In genomic region chr12:50403001-50403440, GRCh38 we compare ENCODE assay signal across 10 cellular contexts. TPM values are rescaled to one million over a fixed set of nuclear protein-coding genes. Genes with fewer than 3 reads are reported as not detected.
DNase-seq lines count a peak whose midpoint lies in the region; ATAC-seq, FAIRE-seq and TF ChIP-seq lines count a peak whose summit lies in the region.
"Had no signal": no experiment of that assay in that cellular context is flagged by ENCODE, and none has a peak within 500 bp of the region (broad histone marks: within the 10 kb centered on the region; RNA-seq: fewer than 3 reads in every experiment).

No MANE protein-coding gene starts in this region.

- H4K91ac ChIP-seq in IMR-90 (ENCODE audit: insufficient read depth, low read depth, low read length), result no peak overlapping the region

- no peaks in the 10 kb centered on the region for H3K27me3 Mint-ChIP-seq in mesothelial cell of epicardium (ENCODE audit: low read depth)

- H4K5ac ChIP-seq in IMR-90 (ENCODE audit: low read depth, low read length), result no peak overlapping the region

- peaks cover 70% of the 10 kb centered on the region for H3K79me2 ChIP-seq in GM12878 (ENCODE audit: control insufficient read depth, insufficient read depth, low read length)

- no peak overlapping the region for H3K56ac ChIP-seq in IMR-90 (ENCODE audit: extremely low read depth, insufficient read depth, low read length)

- H3K14ac ChIP-seq in IMR-90 (replicated peaks; ENCODE audit: low read depth, low read length), result no peak overlapping the region

- intact Hi-C loops in IMR-90 (cut with micrococcal nuclease), result loop anchor here (5.0 kb wide), 1 partner anchor 181 kb away; no protein-coding TSS in a partner anchor
- intact Hi-C loops in GM12878 (cut with micrococcal nuclease; ENCODE audit: unreplicated experiment), result loop anchor here (10.0 kb wide), 1 partner anchor 328 kb away; no protein-coding TSS in a partner anchor

- peaks cover 3 to 39% of the 10 kb centered on the region in 2 experiments for H3K79me1 ChIP-seq in IMR-90 (ENCODE audit: low read depth in 1 of 2, low read length in 2 of 2)

- H3K9me1 ChIP-seq in IMR-90 (ENCODE audit: insufficient read depth, low read length), result peaks cover 7% of the 10 kb centered on the region; the same call in 1 of the 2 replicates

- no peaks in the 10 kb centered on the region for H3K9me3 Mint-ChIP-seq in mesothelial cell of epicardium

- H3K4me3 Mint-ChIP-seq in mesothelial cell of epicardium, result peak overlapping the region; percentile 98

- no peak for FAIRE-seq in GM12878 (lab: Jason Lieb, UNC)

- no peak overlapping the region for H2BK15ac ChIP-seq in IMR-90 (ENCODE audit: low read depth, low read length)

- 0 out of 2 replicates have a peak overlapping the region, but pooled peaks have one; percentile 72 for H3K23ac ChIP-seq in IMR-90 (ENCODE audit: low read depth, low read length)

- no peak overlapping the region for H2BK120ac ChIP-seq in IMR-90 (ENCODE audit: low read depth, low read length)

- in situ Hi-C loops in IMR-90 (cut with MboI; ENCODE audit: low sequenced_read_pairs) (no loop called here), GM12878 (cut with MboI) (no loop called here)

- TF ChIP-seq RAD21 in IMR-90 (IDR thresholded peaks at IDR 0.05; ENCODE audit: low read length) (no peak), GM12878 (IDR thresholded peaks at IDR 0.05; ENCODE audit: insufficient read depth, low read depth, low read length) (no peak)

- CTCF ChIA-PET in AG04449 (lab: Yijun Ruan, JAX) (interaction anchor here (1.0 kb wide), 2 partner anchors 15 to 315 kb away, joined by 3 read pairs; no protein-coding TSS in a partner anchor), IMR-90 (lab: Yijun Ruan, JAX) (interaction anchor here (0.7 to 0.9 kb wide), 2 partner anchors 13 to 30 kb away, joined by 3 to 4 read pairs; no protein-coding TSS in a partner anchor), GM12878 (lab: Yijun Ruan, JAX) (interaction anchor here (1.1 to 2.0 kb wide), 2 partner anchors 291 to 318 kb away, joined by 6 to 9 read pairs; partner anchors contain the start of genes COX14 and SMARCD1)

- WGBS in IMR-90 (ENCODE audit: extremely low coverage in 2 of 2, insufficient read length in 1 of 2), 2 experiments, result no CpG with 5 or more reads among the region's 3 CpGs
- 14% methylated on average over 3 of the region's 3 CpGs for WGBS in GM12878 (ENCODE audit: insufficient coverage, insufficient replicate concordance, low lambda C conversion rate, missing lambda C conversion rate)

- TF ChIP-seq EP300 in GM12878 (IDR thresholded peaks at IDR 0.05; ENCODE audit: borderline replicate concordance in 1 of 2, control insufficient read depth in 1 of 2, low read depth in 2 of 2, low read length in 2 of 2), result no peak

- H3K9ac ChIP-seq in IMR-90 (ENCODE audit: low read depth, low read length) (peak overlapping the region; percentile 89; the same call in 1 of the 2 replicates), GM12878 (ENCODE audit: control insufficient read depth, insufficient read depth, low read length) (0 out of 2 replicates have a peak overlapping the region, but pooled peaks have one; percentile 24)

- BruUV-seq in IMR-90 (replicated peaks; lab: Mats Ljungman, UMichigan) (no TSS peak), GM12878 (replicated peaks; lab: Mats Ljungman, UMichigan) (no TSS peak)

- no peak overlapping the region for H3K27ac ChIP-seq in IMR-90 (ENCODE audit: insufficient read depth, low read length)
- H3K27ac ChIP-seq in GM12878 (ENCODE audit: control insufficient read depth, insufficient read depth), result peak overlapping the region; percentile 45; the same call in 1 of the 2 replicates

- H3K9me3 ChIP-seq in IMR-90 (ENCODE audit: control insufficient read depth, insufficient read depth, low read length) (no peaks in the 10 kb centered on the region), GM12878 (replicated peaks; ENCODE audit: control insufficient read depth, insufficient read depth, low read length) (no peaks in the 10 kb centered on the region)

- H3K4me1 Mint-ChIP-seq in mesothelial cell of epicardium, result peaks cover 26% of the 10 kb centered on the region

- peak overlapping the region; percentile 97 for H3K4me2 ChIP-seq in IMR-90 (ENCODE audit: low read depth, low read length)
- peak overlapping the region; percentile 68 for H3K4me2 ChIP-seq in GM12878 (ENCODE audit: control insufficient read depth, insufficient read depth)

- no peak overlapping the region for H3K18ac ChIP-seq in IMR-90 (ENCODE audit: low read depth, low read length)

- peak overlapping the region; percentile 62 for H2BK5ac ChIP-seq in IMR-90 (ENCODE audit: low read depth, low read length, poor library complexity, severe bottlenecking)

- no peak overlapping the region for H3K4ac ChIP-seq in IMR-90 (ENCODE audit: low read depth, low read length)

- H3K36me3 Mint-ChIP-seq in mesothelial cell of epicardium, result peaks cover 2% of the 10 kb centered on the region

- TF ChIP-seq POLR2A in IMR-90 (IDR thresholded peaks at IDR 0.05; ENCODE audit: low read depth, low read length), result no peak
- TF ChIP-seq POLR2A in GM12878 (IDR thresholded peaks at IDR 0.05; ENCODE audit: low read depth, low read length), result no peak

- no peak overlapping the region for H4K8ac ChIP-seq in IMR-90 (ENCODE audit: low read depth in 2 of 2, low read length in 2 of 2)

- no peak for TF ChIP-seq CTCF in AG04449 (IDR thresholded peaks at IDR 0.05; ENCODE audit: insufficient read depth, low read length, missing control alignments)
- no peak for TF ChIP-seq CTCF in IMR-90 (conservative IDR thresholded peaks at IDR 0.05; ENCODE audit: low read depth, low read length)
- TF ChIP-seq CTCF in GM12878 (IDR thresholded peaks at IDR 0.05 in 2 of 3, conservative IDR thresholded peaks at IDR 0.05 in 1 of 3; ENCODE audit: control insufficient read depth in 2 of 3, extremely low read depth in 1 of 3, insufficient read depth in 1 of 3, low read depth in 3 of 3, low read length in 3 of 3), result no peak
- TF ChIP-seq CTCF in mesothelial cell of epicardium (IDR thresholded peaks at IDR 0.05; ENCODE audit: unreplicated experiment), result no peak

- no peak overlapping the region for H2BK20ac ChIP-seq in IMR-90 (ENCODE audit: low read depth, low read length)

- H2AFZ ChIP-seq in IMR-90 (replicated peaks; ENCODE audit: low read length, poor library complexity), result no peak overlapping the region
- H2AFZ ChIP-seq in GM12878 (ENCODE audit: control insufficient read depth, low read depth, low read length), result no peak overlapping the region

- DNase-seq in AG04449 (ENCODE audit: low read depth, low spot score), result no peak
- no peak for DNase-seq in IMR-90
- no peak for DNase-seq in GM12878 (ENCODE audit: low read depth, low spot score)
- no peak for DNase-seq in mesothelial cell of epicardium (ENCODE audit: low spot score in 2 of 2, unreplicated experiment in 2 of 2)
- DNase-seq in retina, result no peak
- no peak for DNase-seq in superior temporal gyrus (ENCODE audit: extremely low spot score)

- no peak for ATAC-seq in IMR-90 (ENCODE audit: low read depth)
- ATAC-seq in GM12878, result no peak
- no peak for ATAC-seq in HG02642 (IDR thresholded peaks at IDR 0.05; ENCODE audit: poor library complexity, unreplicated experiment)
- no peak for ATAC-seq in GM19351 (IDR thresholded peaks at IDR 0.05; ENCODE audit: unreplicated experiment)

- RAD21 ChIA-PET in GM12878 (lab: Charles Lee; ENCODE audit: unreplicated experiment), result interaction anchor here (1.0 to 2.4 kb wide), 6 partner anchors 72 to 291 kb away, joined by 3 to 11 read pairs (median 4); partner anchors contain the start of gene COX14

- no peak overlapping the region for H2AK9ac ChIP-seq in IMR-90 (replicated peaks; ENCODE audit: low read depth, low read length, poor library complexity)

- SMC1A ChIA-PET in GM12878 (lab: Charles Lee; ENCODE audit: uncharacterized antibody, unreplicated experiment), result interaction anchor here (0.8 to 2.1 kb wide), 11 partner anchors 9 to 293 kb away, joined by 3 to 6 read pairs (median 4); partner anchors contain the start of gene LIMA1

- POLR2A ChIA-PET in AG04449 (lab: Yijun Ruan, JAX) (interaction anchor here (0.7 kb wide), 1 partner anchor 218 kb away, joined by 3 read pairs; no protein-coding TSS in a partner anchor), IMR-90 (lab: Charles Lee; ENCODE audit: unreplicated experiment) (no interaction called here), GM12878 (lab: Charles Lee) (interaction anchor here (0.5 kb wide), 2 partner anchors 13 to 681 kb away, joined by 6 to 8 read pairs; no protein-coding TSS in a partner anchor)

- peaks cover 3% of the 10 kb centered on the region; the same call in 1 of the 2 replicates for H3K4me1 ChIP-seq in IMR-90 (ENCODE audit: control insufficient read depth, insufficient read depth, low read length)
- H3K4me1 ChIP-seq in GM12878 (ENCODE audit: control insufficient read depth, insufficient read depth, low read length), result no peaks in the 10 kb centered on the region

- H3K36me3 ChIP-seq in IMR-90 (ENCODE audit: control insufficient read depth, insufficient read depth, low read length) (no peaks in the 10 kb centered on the region), GM12878 (ENCODE audit: control insufficient read depth in 2 of 2, insufficient read depth in 2 of 2, low read length in 1 of 2) (no peaks in the 10 kb centered on the region)

- H3K4me3 ChIP-seq in AG04449 (ENCODE audit: low read depth, low read length), result peak overlapping the region; percentile 91
- H3K4me3 ChIP-seq in IMR-90 (ENCODE audit: insufficient read depth, low read depth, low read length), result no peak overlapping the region
- H3K4me3 ChIP-seq in GM12878, result peak overlapping the region; percentile 76

- peak overlapping the region; percentile 99 for H3K27ac Mint-ChIP-seq in mesothelial cell of epicardium

- no peak overlapping the region for H2AK5ac ChIP-seq in IMR-90 (ENCODE audit: low read depth, low read length)

- no peaks in the 10 kb centered on the region for H3K27me3 ChIP-seq in IMR-90 (ENCODE audit: control insufficient read depth, insufficient read depth, low read length)
- no peaks in the 10 kb centered on the region for H3K27me3 ChIP-seq in GM12878 (replicated peaks in 1 of 2; ENCODE audit: control insufficient read depth in 2 of 2, insufficient read depth in 2 of 2, low read length in 1 of 2)

- dilution Hi-C loops in IMR-90 (cut with HindIII; ENCODE audit: low sequenced_read_pairs, unreplicated experiment), result no loop called here

- H4K20me1 ChIP-seq in IMR-90 (ENCODE audit: insufficient read depth, low read length) (peaks cover 49% of the 10 kb centered on the region), GM12878 (ENCODE audit: control insufficient read depth, insufficient read depth) (peaks cover 4% of the 10 kb centered on the region; the same call in 1 of the 2 replicates)

RNA-seq across cellular contexts. Expression of gene LARP4, which starts 2.3 kb away (rescaled TPM):
- total RNA-seq in IMR-90 (2012; rRNA removed), result 41.7 and 42.5 TPM in 2 replicates
- polyA plus RNA-seq in IMR-90 (2012; rRNA removed), result 8.9 and 11.3 TPM in 2 replicates
- 2.5 and 3.1 TPM in 2 replicates for polyA plus RNA-seq in IMR-90 (2012; cell fraction: cytosol; rRNA removed)
- 1.9 and 13.0 TPM in 2 replicates for polyA plus RNA-seq in IMR-90 (2012; cell fraction: nucleus; rRNA removed; ENCODE audit: low replicate concordance)
- 53.9 and 56.5 TPM in 2 replicates for total RNA-seq in GM12878 (2013; cell fraction: nucleolus; rRNA removed)
- total RNA-seq in GM12878 (2014; rRNA removed), result 28.3 and 29.9 TPM in 2 replicates
- 40.4 and 41.2 TPM in 2 replicates for total RNA-seq in GM12878 (2014; rRNA removed; fragmentation: Illumina TruSeq; extraction: Trizol)
- total RNA-seq in GM12878 (2021), result 55.8 and 56.2 TPM in 2 replicates
- polyA plus RNA-seq in GM12878 (2011; ENCODE audit: low read depth), result 7.1 TPM
- 29.9 and 38.5 TPM in 2 replicates for polyA plus RNA-seq in GM12878 (2011; rRNA removed)
- polyA plus RNA-seq in GM12878 (2011; cell fraction: cytosol; rRNA removed), result 13.9 and 14.5 TPM in 2 replicates
- polyA plus RNA-seq in GM12878 (2011; cell fraction: nucleus; rRNA removed), result 18.4 and 22.3 TPM in 2 replicates
- polyA plus RNA-seq in GM12878 (2012), result 9.2 and 10.7 TPM in 2 replicates
- 51.2 and 52.0 TPM in 2 replicates for polyA plus RNA-seq in GM12878 (2014; fragmentation: Illumina TruSeq; extraction: Trizol)
- polyA plus RNA-seq in GM12878 (2014; fragmentation: Nextera tagmentation; extraction: Ambion mirVana), result 10 to 100 TPM; 24.1 to 26.6 TPM
- 25.0 and 26.5 TPM in 2 replicates for polyA plus RNA-seq in GM12878 (2014; rRNA removed)
- 10 to 100 TPM; 65.4 to 72.6 TPM for polyA plus RNA-seq in GM12878 (2016; fragmentation: Nextera tagmentation; extraction: Ambion mirVana)
- 25.9 and 43.2 TPM in 2 replicates for polyA minus RNA-seq in GM12878 (2011; rRNA and poly(A)+ RNA removed)
- 23.6 and 28.5 TPM in 2 replicates for polyA minus RNA-seq in GM12878 (2011; cell fraction: cytosol; rRNA and poly(A)+ RNA removed)
- polyA minus RNA-seq in GM12878 (2011; cell fraction: nucleus; rRNA and poly(A)+ RNA removed), result 10.8 and 16.3 TPM in 2 replicates
- total RNA-seq in mesothelial cell of epicardium, result 47.4 to 48.7 TPM (median 48.1 TPM) in 3 replicates

RNA-seq across cellular contexts. Expression of gene FAM186A, which starts 6.6 kb away (rescaled TPM):
- not detected in 2 replicates for total RNA-seq in IMR-90 (2012; rRNA removed)
- polyA plus RNA-seq in IMR-90 (2012; rRNA removed), result not detected in 2 replicates
- polyA plus RNA-seq in IMR-90 (2012; cell fraction: cytosol; rRNA removed), result not detected in 2 replicates
- not detected in 2 replicates for polyA plus RNA-seq in IMR-90 (2012; cell fraction: nucleus; rRNA removed; ENCODE audit: low replicate concordance)
- total RNA-seq in GM12878 (2013; cell fraction: nucleolus; rRNA removed), result not detected in 2 replicates
- total RNA-seq in GM12878 (2014; rRNA removed), result not detected in 2 replicates
- not detected in 2 replicates for total RNA-seq in GM12878 (2014; rRNA removed; fragmentation: Illumina TruSeq; extraction: Trizol)
- total RNA-seq in GM12878 (2021), result not detected in 2 replicates
- not detected for polyA plus RNA-seq in GM12878 (2011; ENCODE audit: low read depth)
- not detected in 2 replicates for polyA plus RNA-seq in GM12878 (2011; rRNA removed)
- polyA plus RNA-seq in GM12878 (2011; cell fraction: cytosol; rRNA removed), result not detected in 2 replicates
- not detected in 2 replicates for polyA plus RNA-seq in GM12878 (2011; cell fraction: nucleus; rRNA removed)
- polyA plus RNA-seq in GM12878 (2012), result 0.10 and 0.14 TPM in 2 replicates
- polyA plus RNA-seq in GM12878 (2014; fragmentation: Illumina TruSeq; extraction: Trizol), result not detected in 2 replicates
- under 1 TPM; 0.04 to 0.06 TPM for polyA plus RNA-seq in GM12878 (2014; fragmentation: Nextera tagmentation; extraction: Ambion mirVana)
- not detected in 2 replicates for polyA plus RNA-seq in GM12878 (2014; rRNA removed)
- under 1 TPM; 0.11 TPM for polyA plus RNA-seq in GM12878 (2016; fragmentation: Nextera tagmentation; extraction: Ambion mirVana)
- polyA minus RNA-seq in GM12878 (2011; rRNA and poly(A)+ RNA removed), result not detected in 2 replicates
- polyA minus RNA-seq in GM12878 (2011; cell fraction: cytosol; rRNA and poly(A)+ RNA removed), result not detected in 2 replicates
- polyA minus RNA-seq in GM12878 (2011; cell fraction: nucleus; rRNA and poly(A)+ RNA removed), result not detected in 2 replicates
- not detected in 3 replicates for total RNA-seq in mesothelial cell of epicardium
- total RNA-seq: cerebellum, M059J had no signal
